Comparison of ENCODE assay signal across 12 cellular contexts in the genomic region with DNA sequence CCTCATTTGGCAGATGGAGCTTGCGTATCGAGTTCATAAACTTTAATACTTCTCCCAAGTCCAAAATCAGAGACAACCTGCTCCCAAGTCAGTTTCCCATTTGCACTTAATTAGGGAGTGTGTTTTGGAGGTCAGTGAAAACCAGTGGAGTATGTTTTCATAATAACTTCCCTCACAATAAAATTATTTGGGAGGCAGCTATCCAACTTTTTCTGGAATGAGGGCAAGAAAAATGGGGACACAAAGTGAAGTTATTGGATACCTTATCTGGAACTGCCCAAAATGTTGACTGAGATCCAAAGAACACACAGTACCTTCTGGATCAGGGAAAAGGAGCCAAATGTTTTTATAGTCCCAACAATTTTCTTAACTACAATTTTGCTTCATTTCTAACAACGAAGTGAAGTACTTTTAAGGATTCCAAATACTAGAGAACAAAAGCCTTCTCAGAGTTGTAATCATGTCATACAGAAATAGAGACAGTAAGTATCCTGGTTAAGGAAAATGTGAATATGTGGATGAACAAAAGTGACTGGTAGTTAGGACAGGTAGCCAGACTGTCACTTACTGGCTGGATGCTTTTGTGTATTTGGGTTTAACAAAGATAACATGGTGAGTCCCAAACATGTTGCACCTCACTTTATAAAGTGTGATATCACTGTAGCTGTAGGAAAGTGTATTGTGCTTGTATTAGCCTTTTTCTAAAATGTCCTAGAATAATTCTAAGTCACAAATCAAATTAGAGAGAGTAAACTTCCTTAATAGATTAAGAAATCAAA.
DNase-seq lines count a peak whose midpoint lies in the region; ATAC-seq and TF ChIP-seq lines count a peak whose summit lies in the region.
"Had no signal": no experiment of that assay in that cellular context is flagged by ENCODE, and none has a peak within 500 bp of the region (broad histone marks: within the 10 kb centered on the region; RNA-seq: fewer than 3 reads in every experiment).

No MANE protein-coding gene starts in this region.

- H4K20me1 ChIP-seq in Karpas-422 (ENCODE audit: insufficient read depth, low read depth, low read length): no peaks in the 10 kb centered on the region

- H3K79me1 ChIP-seq in mesenchymal stem cell (replicated peaks; ENCODE audit: low read length, poor library complexity, severe bottlenecking): no peaks in the 10 kb centered on the region

- no peak overlapping the region for H3K27ac ChIP-seq in mesenchymal stem cell (ENCODE audit: low read length, poor library complexity, severe bottlenecking)
- H3K27ac ChIP-seq in aorta (ENCODE audit: low read depth in 1 of 2, low read length in 2 of 2): no peak overlapping the region
- H3K27ac ChIP-seq in Karpas-422 (ENCODE audit: low read length): no peak overlapping the region
- H3K27ac ChIP-seq: brain microvascular endothelial cell, prostate gland had no signal

- H2BK12ac ChIP-seq in mesenchymal stem cell (ENCODE audit: low read length in 2 of 2): no peak overlapping the region

- H3K9me2 ChIP-seq in Karpas-422 (replicated peaks; ENCODE audit: insufficient read depth, low read length): no peaks in the 10 kb centered on the region

- no peak overlapping the region for H2BK120ac ChIP-seq in mesenchymal stem cell (ENCODE audit: low read depth, low read length)

- no peak overlapping the region for H2BK5ac ChIP-seq in mesenchymal stem cell (ENCODE audit: low read depth, low read length, poor library complexity, severe bottlenecking)

- no peak overlapping the region for H4K8ac ChIP-seq in mesenchymal stem cell (ENCODE audit: low read length)

- DNase-seq in Right ventricle myocardium inferior (ENCODE audit: missing footprints): no peak
- DNase-seq in cardiac septum (ENCODE audit: low spot score): no peak
- peak; percentile 19 for DNase-seq in fibroblast of villous mesenchyme (ENCODE audit: low read depth)
- no peak for DNase-seq in mesenchymal stem cell
- DNase-seq in aorta: no peak
- no peak for DNase-seq in Karpas-422
- no peak for DNase-seq in GM10266 (ENCODE audit: extremely low spot score)

- H3K14ac ChIP-seq in mesenchymal stem cell (ENCODE audit: low read length in 2 of 2): no peak overlapping the region

- H3K9ac ChIP-seq in mesenchymal stem cell (ENCODE audit: low read length) (peak overlapping the region; percentile 7), Karpas-422 (ENCODE audit: low read length) (no peak overlapping the region)

- no peak for TF ChIP-seq CTCF in fibroblast of villous mesenchyme (IDR thresholded peaks at IDR 0.05; ENCODE audit: insufficient read depth, low read depth, low read length)
- TF ChIP-seq CTCF in GM10266 (IDR thresholded peaks at IDR 0.05; ENCODE audit: control insufficient read depth, insufficient read depth, low read depth, missing control alignments): no peak

- 83% methylated on average over 3 of the region's 3 CpGs for WGBS in mesenchymal stem cell
- WGBS in aorta, 2 donors: 5 to 7% methylated on average over 3 of the region's 3 CpGs

- H3K4me1 ChIP-seq in mesenchymal stem cell (ENCODE audit: control insufficient read depth, insufficient read depth, low read depth, low read length) (no peaks in the 10 kb centered on the region), aorta (ENCODE audit: control insufficient read depth in 1 of 2, insufficient read depth in 2 of 2, low read length in 2 of 2) (peaks cover 0 to 6% of the 10 kb centered on the region in 2 donors), Karpas-422 (ENCODE audit: low read length) (no peaks in the 10 kb centered on the region)
- H3K4me1 ChIP-seq: Caco-2, prostate gland had no signal

- no peak overlapping the region for H2BK15ac ChIP-seq in mesenchymal stem cell (ENCODE audit: low read depth, poor library complexity, severe bottlenecking)

- H3K4ac ChIP-seq in mesenchymal stem cell (ENCODE audit: low read depth in 1 of 2, low read length in 2 of 2): no peak overlapping the region

- H3K23ac ChIP-seq in mesenchymal stem cell (ENCODE audit: low read length in 2 of 2): no peak overlapping the region

- H3K27me3 ChIP-seq in mesenchymal stem cell (ENCODE audit: control insufficient read depth in 1 of 2, insufficient read depth in 1 of 2, low read length in 2 of 2) (no peaks in the 10 kb centered on the region), aorta (ENCODE audit: control insufficient read depth in 1 of 2, insufficient read depth in 2 of 2, low read length in 1 of 2) (no peaks in the 10 kb centered on the region), Karpas-422 (ENCODE audit: low read length) (no peaks in the 10 kb centered on the region)
- H3K27me3 ChIP-seq: brain microvascular endothelial cell, MG63 had no signal

- no peak overlapping the region for H4K91ac ChIP-seq in mesenchymal stem cell (ENCODE audit: low read length)

- H3K36me3 ChIP-seq in mesenchymal stem cell (ENCODE audit: control insufficient read depth in 1 of 2, insufficient read depth in 2 of 2, low read depth in 1 of 2, low read length in 2 of 2): no peaks in the 10 kb centered on the region
- no peaks in the 10 kb centered on the region for H3K36me3 ChIP-seq in aorta (ENCODE audit: control insufficient read depth in 1 of 2, insufficient read depth in 2 of 2, low read length in 1 of 2)
- no peaks in the 10 kb centered on the region for H3K36me3 ChIP-seq in Karpas-422 (ENCODE audit: insufficient read depth, low read length)
- H3K36me3 ChIP-seq: brain microvascular endothelial cell, MG63, prostate gland had no signal

- H3K9me3 ChIP-seq in mesenchymal stem cell (ENCODE audit: control insufficient read depth, low read length) (no peaks in the 10 kb centered on the region), aorta (ENCODE audit: control insufficient read depth, low read length) (no peaks in the 10 kb centered on the region), Karpas-422 (ENCODE audit: low read length) (no peaks in the 10 kb centered on the region)
- H3K9me3 ChIP-seq: Caco-2, prostate gland had no signal

- H3K18ac ChIP-seq in mesenchymal stem cell (ENCODE audit: low read depth in 1 of 2, low read length in 2 of 2): no peak overlapping the region

- intact Hi-C loops in Right ventricle myocardium inferior (cut with DNase I) (loop anchor here (2.0 to 10.0 kb wide), 6 partner anchors 27 to 389 kb away; no protein-coding TSS in a partner anchor), cardiac septum (cut with DNase I) (loop anchor here (5.0 to 10.0 kb wide), 4 partner anchors 87 to 389 kb away; a partner anchor contains a TSS), aorta (cut with DNase I) (loop anchor here (5.0 to 10.0 kb wide), 4 partner anchors 327 to 392 kb away; a partner anchor contains a TSS)

- ATAC-seq in Right ventricle myocardium inferior (peak; percentile 91), aorta (ENCODE audit: low FRiP score) (peak; percentile 64), HG02763 (IDR thresholded peaks at IDR 0.05; ENCODE audit: unreplicated experiment) (no peak)

- H3K4me3 ChIP-seq in fibroblast of villous mesenchyme (ENCODE audit: low read depth, low read length): no peak overlapping the region
- H3K4me3 ChIP-seq in mesenchymal stem cell (ENCODE audit: insufficient read depth in 1 of 2, low read depth in 1 of 2, low read length in 2 of 2): no peak overlapping the region
- H3K4me3 ChIP-seq in aorta (ENCODE audit: low read length in 2 of 2): no peak overlapping the region
- no peak overlapping the region for H3K4me3 ChIP-seq in Karpas-422 (ENCODE audit: low read length)
- H3K4me3 ChIP-seq: MG63, prostate gland had no signal

- no peaks in the 10 kb centered on the region for H3K79me2 ChIP-seq in Karpas-422 (ENCODE audit: low read length)

- H2AK5ac ChIP-seq in mesenchymal stem cell (ENCODE audit: low read length, severe bottlenecking): no peak overlapping the region

- no peak overlapping the region for H3K4me2 ChIP-seq in mesenchymal stem cell (ENCODE audit: low read length, poor library complexity, severe bottlenecking)
- H3K4me2 ChIP-seq in Karpas-422 (ENCODE audit: low read depth, low read length, poor library complexity, severe bottlenecking): no peak overlapping the region

- H2AFZ ChIP-seq in mesenchymal stem cell (ENCODE audit: low read depth, low read length): no peak overlapping the region
- no peak overlapping the region for H2AFZ ChIP-seq in Karpas-422 (ENCODE audit: low read length)
